In the genomic region with DNA sequence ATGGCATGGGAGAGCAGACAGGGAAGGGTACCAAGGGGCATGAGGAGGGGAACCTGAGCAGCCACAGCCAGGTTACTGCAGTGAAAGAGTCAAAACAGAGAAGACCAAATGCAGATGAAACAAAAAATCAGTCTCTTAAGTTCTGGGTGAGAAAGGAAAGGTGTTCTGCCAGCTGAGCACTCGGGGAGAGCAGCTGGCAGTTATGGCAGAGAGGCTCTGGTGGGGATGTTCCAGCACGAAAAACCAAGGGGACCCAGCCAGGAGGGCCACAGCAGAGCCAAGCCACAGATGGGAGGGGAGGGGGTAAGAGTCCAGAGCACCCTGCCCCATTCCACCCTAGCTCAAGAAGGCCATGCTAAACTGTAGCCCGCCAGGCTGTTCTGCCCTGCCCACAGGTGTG, we compare ENCODE assay signal across 1 cellular context.
A peak's percentile ranks its signal among the peaks of the same experiment; 100 is the strongest.
TF ChIP-seq lines count a peak whose summit lies in the region.

No MANE protein-coding gene starts in this region.

TF ChIP-seq in HepG2, 621 proteins besides CTCF, POLR2A, EP300 and RAD21:
- TF ChIP-seq RBM22 (optimal IDR thresholded peaks at IDR 0.05; ENCODE audit: low read length): peak; percentile 19
- TF ChIP-seq, protein P1, sequence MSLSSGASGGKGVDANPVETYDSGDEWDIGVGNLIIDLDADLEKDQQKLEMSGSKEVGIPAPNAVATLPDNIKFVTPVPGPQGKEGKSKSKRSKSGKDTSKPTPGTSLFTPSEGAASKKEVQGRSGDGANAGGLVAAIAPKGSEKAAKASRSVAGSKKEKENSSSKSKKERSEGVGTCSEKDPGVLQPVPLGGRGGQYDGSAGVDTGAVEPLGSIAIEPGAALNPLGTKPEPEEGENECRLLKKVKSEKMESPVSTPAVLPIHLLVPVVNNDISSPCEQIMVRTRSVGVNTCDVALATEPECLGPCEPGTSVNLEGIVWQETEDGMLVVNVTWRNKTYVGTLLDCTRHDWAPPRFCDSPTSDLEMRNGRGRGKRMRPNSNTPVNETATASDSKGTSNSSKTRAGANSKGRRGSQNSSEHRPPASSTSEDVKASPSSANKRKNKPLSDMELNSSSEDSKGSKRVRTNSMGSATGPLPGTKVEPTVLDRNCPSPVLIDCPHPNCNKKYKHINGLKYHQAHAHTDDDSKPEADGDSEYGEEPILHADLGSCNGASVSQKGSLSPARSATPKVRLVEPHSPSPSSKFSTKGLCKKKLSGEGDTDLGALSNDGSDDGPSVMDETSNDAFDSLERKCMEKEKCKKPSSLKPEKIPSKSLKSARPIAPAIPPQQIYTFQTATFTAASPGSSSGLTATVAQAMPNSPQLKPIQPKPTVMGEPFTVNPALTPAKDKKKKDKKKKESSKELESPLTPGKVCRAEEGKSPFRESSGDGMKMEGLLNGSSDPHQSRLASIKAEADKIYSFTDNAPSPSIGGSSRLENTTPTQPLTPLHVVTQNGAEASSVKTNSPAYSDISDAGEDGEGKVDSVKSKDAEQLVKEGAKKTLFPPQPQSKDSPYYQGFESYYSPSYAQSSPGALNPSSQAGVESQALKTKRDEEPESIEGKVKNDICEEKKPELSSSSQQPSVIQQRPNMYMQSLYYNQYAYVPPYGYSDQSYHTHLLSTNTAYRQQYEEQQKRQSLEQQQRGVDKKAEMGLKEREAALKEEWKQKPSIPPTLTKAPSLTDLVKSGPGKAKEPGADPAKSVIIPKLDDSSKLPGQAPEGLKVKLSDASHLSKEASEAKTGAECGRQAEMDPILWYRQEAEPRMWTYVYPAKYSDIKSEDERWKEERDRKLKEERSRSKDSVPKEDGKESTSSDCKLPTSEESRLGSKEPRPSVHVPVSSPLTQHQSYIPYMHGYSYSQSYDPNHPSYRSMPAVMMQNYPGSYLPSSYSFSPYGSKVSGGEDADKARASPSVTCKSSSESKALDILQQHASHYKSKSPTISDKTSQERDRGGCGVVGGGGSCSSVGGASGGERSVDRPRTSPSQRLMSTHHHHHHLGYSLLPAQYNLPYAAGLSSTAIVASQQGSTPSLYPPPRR (CRISPR knock-in tag; IDR thresholded peaks at IDR 0.05; ENCODE audit: borderline replicate concordance): no peak
